In the genomic region with DNA sequence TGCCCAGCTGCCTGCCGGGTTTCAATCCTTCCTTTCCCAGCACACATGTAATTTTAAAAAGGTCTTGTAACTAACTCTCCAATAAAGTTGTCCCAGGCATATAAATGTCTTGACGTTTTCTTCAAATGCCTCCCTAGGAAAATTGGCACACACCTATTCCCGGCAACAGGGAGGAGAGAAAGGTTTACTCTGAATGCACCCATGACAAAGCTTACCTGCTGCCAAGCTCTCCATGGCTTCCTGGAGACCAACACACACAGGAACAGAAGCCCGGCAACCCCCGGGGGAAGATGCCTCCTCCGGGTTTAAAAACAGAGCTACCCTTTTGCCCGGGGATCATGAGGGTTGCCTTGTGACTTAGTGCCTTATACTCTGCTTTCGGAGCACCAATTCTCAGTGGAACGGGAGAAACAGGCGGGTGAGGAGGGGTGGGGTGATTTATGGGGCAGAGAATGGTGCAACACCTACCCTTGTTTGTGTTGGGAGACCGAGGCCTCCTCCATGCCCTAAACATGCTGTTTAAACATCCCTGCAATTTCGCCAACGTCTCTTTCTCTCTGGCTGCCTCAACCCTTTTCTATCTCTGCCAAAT, we compare ENCODE assay signal across 19 cellular contexts. TPM values are rescaled to one million over a fixed set of nuclear protein-coding genes. Genes with fewer than 3 reads are reported as not detected.
A peak's percentile ranks its signal among the peaks of the same experiment; 100 is the strongest.
DNase-seq lines count a peak whose midpoint lies in the region; ATAC-seq, FAIRE-seq and TF ChIP-seq lines count a peak whose summit lies in the region.
"Had no signal": no experiment of that assay in that cellular context is flagged by ENCODE, and none has a peak within 500 bp of the region (broad histone marks: within the 10 kb centered on the region; RNA-seq: fewer than 3 reads in every experiment).

No MANE protein-coding gene starts in this region.

- no peak for TF ChIP-seq RAD21 in K562 (CRISPR knock-in tag; conservative IDR thresholded peaks at IDR 0.05 in 1 of 2, IDR thresholded peaks at IDR 0.05 in 1 of 2)
- TF ChIP-seq RAD21 in liver (IDR thresholded peaks at IDR 0.05), result no peak

- H3K9me1 ChIP-seq in K562 (ENCODE audit: control insufficient read depth, insufficient read depth, low read length), result no peaks in the 10 kb centered on the region

- H3K9me3 ChIP-seq in K562 (replicated peaks; ENCODE audit: control insufficient read depth, insufficient read depth, low read depth, low read length) (no peaks in the 10 kb centered on the region), liver (ENCODE audit: control insufficient read depth in 4 of 4, low read length in 3 of 4) (no peaks in the 10 kb centered on the region), osteoblast (ENCODE audit: low read depth, low read length) (no peaks in the 10 kb centered on the region)

- no peak for ATAC-seq in K562
- no peak for ATAC-seq in HG03039 (IDR thresholded peaks at IDR 0.05; ENCODE audit: unreplicated experiment)
- ATAC-seq: PC-3 had no signal

- 8% methylated on average over 12 of the region's 13 CpGs for WGBS in K562 (ENCODE audit: insufficient coverage, low coverage, missing lambda C conversion rate)
- 23% methylated on average over 13 of the region's 13 CpGs for WGBS in liver

- H3K4me3 ChIP-seq in K562 (no peak overlapping the region), liver (ENCODE audit: low read depth in 1 of 3, low read length in 3 of 3) (peak overlapping the region in 2 of 3 donors; percentile 11 to 31), osteoblast (ENCODE audit: insufficient read depth, low read length) (no peak overlapping the region)

- in situ Hi-C loops in K562 (cut with MboI), result no loop called here

- H3K27me3 ChIP-seq in K562 (ENCODE audit: control insufficient read depth in 2 of 2, insufficient read depth in 2 of 2, low read length in 2 of 2) (no peaks in the 10 kb centered on the region; a peak in 1 of 5 replicates), liver (ENCODE audit: control insufficient read depth in 4 of 4, insufficient read depth in 4 of 4, low read length in 3 of 4) (no peaks in the 10 kb centered on the region), osteoblast (ENCODE audit: insufficient read depth, low read length) (peaks cover 16% of the 10 kb centered on the region)

- H4K20me1 ChIP-seq in K562 (replicated peaks; ENCODE audit: control insufficient read depth, insufficient read depth, low read length) (no peaks in the 10 kb centered on the region), osteoblast (ENCODE audit: insufficient read depth, low read length) (no peaks in the 10 kb centered on the region)

- BruUV-seq in K562 (replicated peaks; lab: Mats Ljungman, UMichigan), result no TSS peak

- H3K27ac ChIP-seq in K562 (ENCODE audit: extremely low read depth, low read depth, low read length) (no peak overlapping the region), liver (ENCODE audit: low read depth in 1 of 2, low read length in 2 of 2) (peak overlapping the region; percentile 32 to 64), osteoblast (ENCODE audit: low read depth, low read length) (no peak overlapping the region), RWPE1 (no peak overlapping the region)

- no peak for TF ChIP-seq EP300 in K562 (IDR thresholded peaks at IDR 0.05; ENCODE audit: low read length)

- H3K9ac ChIP-seq in K562 (ENCODE audit: insufficient read depth in 1 of 2, low read depth in 2 of 2, low read length in 2 of 2) (no peak overlapping the region), liver (ENCODE audit: low read depth in 1 of 2, low read length in 2 of 2) (peak overlapping the region in 1 of 2 donors; percentile 14)

- H3K36me3 ChIP-seq in K562 (ENCODE audit: control insufficient read depth, insufficient read depth, low read length) (no peaks in the 10 kb centered on the region), liver (ENCODE audit: control insufficient read depth in 4 of 4, insufficient read depth in 3 of 4, low read depth in 1 of 4, low read length in 3 of 4) (no peaks in the 10 kb centered on the region), osteoblast (ENCODE audit: insufficient read depth, low read length) (no peaks in the 10 kb centered on the region)

- CTCF ChIA-PET in K562 (lab: Yijun Ruan, JAX; ENCODE audit: low intra/inter-chr PET ratio), result no interaction called here
- CTCF ChIA-PET in RWPE1 (lab: Yijun Ruan, JAX), result no interaction called here

- no peak for FAIRE-seq in K562 (lab: Jason Lieb, UNC)
- FAIRE-seq: D721Med had no signal

- H3K79me2 ChIP-seq in K562 (ENCODE audit: control insufficient read depth, insufficient read depth, low read length) (no peaks in the 10 kb centered on the region), osteoblast (ENCODE audit: insufficient read depth, low read length) (no peaks in the 10 kb centered on the region)

- POLR2A ChIA-PET in K562 (lab: Yijun Ruan, JAX) (no interaction called here), RWPE1 (lab: Yijun Ruan, JAX; ENCODE audit: low non-redundant PET) (no interaction called here)

- peak; percentile 24 for DNase-seq in COLO829 (ENCODE audit: low spot score)
- DNase-seq in K562 (ENCODE audit: extremely low read depth in 1 of 4, low spot score in 3 of 4), result no peak
- DNase-seq in osteoblast (ENCODE audit: insufficient read length, low spot score, missing footprints), result no peak
- DNase-seq in RWPE1 (ENCODE audit: low spot score), result no peak
- no peak for DNase-seq in cerebellum (ENCODE audit: low spot score)
- DNase-seq in activated CD4-positive, alpha-beta T cell treated with anti-CD3 and anti-CD28 coated beads, Interleukin-2, amount 50 U/mL, for 48 hours, result no peak
- DNase-seq: CD4-positive, alpha-beta memory T cell; DMS79 treated with DMSO at 0.1 percent for 48 hours; HCEC 1CT; KBM-7; MV-4-11; NCI-H1417 treated with DMSO at 0.1 percent for 48 hours; NCI-H2029 treated with DMSO at 0.1 percent for 48 hours; NCI-H2171 treated with DMSO at 0.1 percent for 48 hours; NCI-H774; PC-3 had no signal

- H2AFZ ChIP-seq in K562 (ENCODE audit: low read depth, low read length) (peak overlapping the region; percentile 16; the same call in 1 of the 2 replicates), osteoblast (ENCODE audit: low read length) (peak overlapping the region; percentile 68)

- no peak for TF ChIP-seq POLR2A in K562 (conservative IDR thresholded peaks at IDR 0.05)

- peaks cover 0 to 12% of the 10 kb centered on the region in 2 experiments; a peak in 4 of 5 replicates for H3K4me1 ChIP-seq in K562 (replicated peaks in 1 of 2; ENCODE audit: control insufficient read depth in 2 of 2, insufficient read depth in 2 of 2, low read length in 2 of 2)
- peaks cover 0 to 21% (median 5%) of the 10 kb centered on the region in 4 donors for H3K4me1 ChIP-seq in liver (ENCODE audit: control insufficient read depth in 4 of 4, insufficient read depth in 4 of 4, low read length in 3 of 4)
- no peaks in the 10 kb centered on the region for H3K4me1 ChIP-seq in osteoblast (ENCODE audit: insufficient read depth, low read length)

- no peak overlapping the region for H3K4me2 ChIP-seq in K562 (ENCODE audit: insufficient read depth, low read length)
- H3K4me2 ChIP-seq in osteoblast (ENCODE audit: insufficient read depth, low read length), result no peak overlapping the region

- TF ChIP-seq CTCF in K562 (IDR thresholded peaks at IDR 0.05 in 2 of 3, conservative IDR thresholded peaks at IDR 0.05 in 1 of 3; ENCODE audit: insufficient read depth in 2 of 3, low read depth in 1 of 3, low read length in 3 of 3) (no peak), liver (IDR thresholded peaks at IDR 0.05; ENCODE audit: low read depth, low read length, missing input control) (no peak), osteoblast (IDR thresholded peaks at IDR 0.05; ENCODE audit: extremely low read depth, low read depth, low read length) (no peak), RWPE1 (conservative IDR thresholded peaks at IDR 0.05; ENCODE audit: low read depth) (no peak)

- intact Hi-C loops in K562 (cut with micrococcal nuclease), result no loop called here

TF ChIP-seq in K562, 482 proteins besides CTCF, POLR2A, EP300 and RAD21 (continues in another document):
- no peak for TF ChIP-seq KAT7 (CRISPR knock-in tag; IDR thresholded peaks at IDR 0.05; ENCODE audit: borderline replicate concordance)
- TF ChIP-seq HSF4 (CRISPR knock-in tag; IDR thresholded peaks at IDR 0.05; ENCODE audit: borderline replicate concordance), result no peak

TF ChIP-seq in liver, 16 proteins besides CTCF, POLR2A, EP300 and RAD21 (continues in another document):
- TF ChIP-seq FOXA1 (IDR thresholded peaks at IDR 0.05) (no peak), NR2F2 (IDR thresholded peaks at IDR 0.05) (no peak), SP1 (IDR thresholded peaks at IDR 0.05) (peak; percentile 39)

RNA-seq across cellular contexts. Expression of a gene that starts 4.8 kb away (rescaled TPM):
- total RNA-seq in K562 (2011; cell fraction: chromatin; rRNA removed; ENCODE audit: low replicate concordance), result 3.2 and 3.6 TPM in 2 replicates
- 1.7 and 3.2 TPM in 2 replicates for total RNA-seq in K562 (2011; cell fraction: nucleolus; rRNA removed)
- 3.2 and 3.4 TPM in 2 replicates for total RNA-seq in K562 (2011; cell fraction: nucleoplasm; rRNA removed)
- total RNA-seq in K562 (2014; rRNA removed) (2.6 and 2.9 TPM in 2 replicates), K562 (2014; rRNA removed; fragmentation: Illumina TruSeq; extraction: Trizol) (2.0 and 2.3 TPM in 2 replicates), K562 (2015; rRNA removed; fragmentation: Illumina TruSeq; extraction: Trizol) (2.6 and 2.7 TPM in 2 replicates), K562 (2021) (3.8 and 4.4 TPM in 2 replicates), liver (10 to 100 TPM; 11.9 to 32.6 TPM), osteoblast (5.6 and 6.2 TPM in 2 replicates), cerebellum (11.1 TPM)
- polyA plus RNA-seq in K562 (2011; rRNA removed) (3.6 and 5.6 TPM in 2 replicates), K562 (2014; fragmentation: Illumina TruSeq; extraction: Trizol) (3.8 and 4.0 TPM in 2 replicates), K562 (2014; fragmentation: Nextera tagmentation; extraction: Ambion mirVana) (1 to 10 TPM in 1 of 2 experiments, under 1 TPM in 1; 0.24 to 1.4 TPM), K562 (2014; rRNA removed) (3.4 and 3.7 TPM in 2 replicates), liver (10 to 100 TPM; 11.3 to 16.7 TPM)
- polyA plus RNA-seq in K562 (2011; cell fraction: cytosol; rRNA removed), result 4.7 and 5.5 TPM in 2 replicates
- 3.3 and 4.6 TPM in 2 replicates for polyA plus RNA-seq in K562 (2011; cell fraction: nucleus; rRNA removed)
- 9.1 and 12.6 TPM in 2 replicates for polyA plus RNA-seq in K562 (2012)
- 4.0 and 5.5 TPM in 2 replicates for polyA minus RNA-seq in K562 (2011; rRNA and poly(A)+ RNA removed)
- 3.6 and 6.0 TPM in 2 replicates for polyA minus RNA-seq in K562 (2011; cell fraction: cytosol; rRNA and poly(A)+ RNA removed)
- 1.5 and 2.8 TPM in 2 replicates for polyA minus RNA-seq in K562 (2011; cell fraction: nucleus; rRNA and poly(A)+ RNA removed)
- total RNA-seq: CD4-positive, alpha-beta memory T cell had no signal
- polyA plus RNA-seq: CD4-positive, alpha-beta memory T cell had no signal

Comparison
In these comparisons a context has a peak if more than half of its experiments do, and no peak if none do; other contexts are left out.
1. H3K27ac ChIP-seq: peak in liver (2 of 2); none in K562 (single experiment), osteoblast (single experiment) and RWPE1 (single experiment).
2. H3K4me3 ChIP-seq: peak in liver (2 of 3); none in K562 (single experiment) and osteoblast (single experiment).